Comparison of ENCODE assay signal across 11 cellular contexts in the genomic region with DNA sequence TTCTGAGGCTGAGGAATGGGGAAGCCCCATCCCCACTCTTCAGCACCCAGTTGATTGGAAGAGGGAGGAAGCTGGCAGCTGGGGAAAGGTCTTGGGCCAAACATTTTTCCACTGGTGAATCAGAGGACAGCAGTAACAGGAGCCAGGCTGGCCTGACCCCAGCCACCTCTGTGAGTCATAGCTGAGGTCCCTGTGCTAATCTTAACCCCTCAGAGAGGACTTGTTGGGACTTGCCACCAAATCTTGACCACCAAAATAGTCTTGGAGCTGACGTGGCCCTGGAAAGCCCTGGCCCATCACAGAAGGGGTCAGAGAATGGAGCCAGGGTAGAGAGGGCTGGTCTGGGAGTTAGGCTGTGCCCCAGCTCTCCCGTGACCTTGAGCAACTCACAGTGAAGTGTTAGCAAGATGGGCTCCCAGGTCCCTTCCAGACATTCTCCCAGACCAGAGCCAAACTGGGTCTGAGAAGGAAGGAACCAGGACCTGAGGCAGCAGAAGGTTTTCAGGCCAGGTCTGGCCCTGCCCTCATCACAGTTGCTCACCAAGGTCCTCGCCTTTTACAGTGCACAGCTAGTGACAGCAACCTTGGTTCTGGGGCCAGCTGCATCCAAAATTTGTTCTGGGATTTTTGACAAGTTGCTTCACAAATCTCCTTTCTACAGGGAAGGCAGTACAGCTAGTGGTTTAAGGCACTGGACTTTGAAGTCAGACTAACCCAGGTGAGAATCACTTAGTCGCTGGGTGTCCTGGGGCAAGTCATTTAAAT.
DNase-seq lines count a peak whose midpoint lies in the region; ATAC-seq and TF ChIP-seq lines count a peak whose summit lies in the region.
"Had no signal": no experiment of that assay in that cellular context is flagged by ENCODE, and none has a peak within 500 bp of the region (broad histone marks: within the 10 kb centered on the region; RNA-seq: fewer than 3 reads in every experiment).

No MANE protein-coding gene starts in this region.

- H3F3A ChIP-seq in PC-3 (ENCODE audit: low read length, unreplicated experiment) = no peaks in the 10 kb centered on the region

- H3K27ac ChIP-seq in PC-3 (ENCODE audit: low read length) (no peak overlapping the region), neuronal stem cell (replicated peaks; ENCODE audit: low read length) (no peak overlapping the region)

- in situ Hi-C loops in Caki2 (cut with HindIII; ENCODE audit: low pct_unique_long_range_greater_than_20kb, low sequenced_read_pairs) = no loop called here

- BruUV-seq in PC-3 (replicated peaks; lab: Mats Ljungman, UMichigan) = no TSS peak

- no peak overlapping the region for H3K14ac ChIP-seq in neuronal stem cell (ENCODE audit: low read length)

- no peak overlapping the region for H4K8ac ChIP-seq in neuronal stem cell (ENCODE audit: low read depth, low read length)

- H4K91ac ChIP-seq in neuronal stem cell (ENCODE audit: low read depth, low read length, poor library complexity) = no peak overlapping the region

- H3K36me3 ChIP-seq in PC-3 (ENCODE audit: low read depth, low read length) (no peaks in the 10 kb centered on the region), neuronal stem cell (replicated peaks in 1 of 2; ENCODE audit: control insufficient read depth in 2 of 2, insufficient read depth in 2 of 2, low read length in 2 of 2) (no peaks in the 10 kb centered on the region)

- ATAC-seq in PC-3 = no peak; the same call in 1 of the 2 replicates
- ATAC-seq: activated CD4-positive, CD25-positive, alpha-beta regulatory T cell treated with anti-CD3 and anti-CD28 coated beads, Interleukin-2, amount 50 U/mL, for 24 hours had no signal

- POLR2A ChIA-PET in PC-3 (lab: Charles Lee; ENCODE audit: unreplicated experiment) = no interaction called here

- no peak overlapping the region for H2BK5ac ChIP-seq in neuronal stem cell (ENCODE audit: low read length)

- H3K79me1 ChIP-seq in neuronal stem cell (ENCODE audit: low read depth, low read length) = no peaks in the 10 kb centered on the region

- H3K4me3 ChIP-seq in PC-3 (ENCODE audit: low read length) (no peak overlapping the region), neuronal stem cell (ENCODE audit: low read length in 2 of 2) (no peak overlapping the region)

- no peaks in the 10 kb centered on the region for H3K9me3 ChIP-seq in PC-3 (ENCODE audit: low read length)
- no peaks in the 10 kb centered on the region for H3K9me3 ChIP-seq in neuronal stem cell (replicated peaks in 1 of 2; ENCODE audit: control insufficient read depth in 2 of 2, insufficient read depth in 1 of 2, low read depth in 1 of 2, low read length in 2 of 2)

- no peaks in the 10 kb centered on the region for H3K9me2 ChIP-seq in PC-3 (replicated peaks; ENCODE audit: low read length)

- H2BK12ac ChIP-seq in neuronal stem cell (ENCODE audit: low read length) = no peak overlapping the region

- H3K79me2 ChIP-seq in PC-3 (ENCODE audit: low read length) = no peaks in the 10 kb centered on the region

- H3K27me3 ChIP-seq in PC-3 (ENCODE audit: low read length) = no peaks in the 10 kb centered on the region; the same call in 1 of the 2 replicates
- no peaks in the 10 kb centered on the region for H3K27me3 ChIP-seq in neuronal stem cell (ENCODE audit: control insufficient read depth in 3 of 3, insufficient read depth in 3 of 3, low read depth in 1 of 3, low read length in 3 of 3)

- H2BK120ac ChIP-seq in neuronal stem cell (ENCODE audit: low read depth, low read length) = no peak overlapping the region

- no CpG with 5 or more reads among the region's 4 CpGs for WGBS in neuronal stem cell (ENCODE audit: extremely low coverage in 2 of 2, insufficient read length in 2 of 2, insufficient replicate concordance in 1 of 2), 2 donors

- H3K4ac ChIP-seq in neuronal stem cell (ENCODE audit: low read length) = peak overlapping the region; percentile 13

- H3K4me1 ChIP-seq in PC-3 (ENCODE audit: insufficient read depth, low read length) (peaks cover 9% of the 10 kb centered on the region), neuronal stem cell (ENCODE audit: control insufficient read depth in 2 of 2, insufficient read depth in 1 of 2, low read depth in 1 of 2, low read length in 2 of 2) (no peaks in the 10 kb centered on the region)

- H2AFZ ChIP-seq in PC-3 (ENCODE audit: low read length) (no peak overlapping the region), neuronal stem cell (ENCODE audit: low read length) (no peak overlapping the region)

- H4K20me1 ChIP-seq in PC-3 (ENCODE audit: low read length) = no peaks in the 10 kb centered on the region

- H3K4me2 ChIP-seq in PC-3 (ENCODE audit: low read length) = no peak overlapping the region
- H3K4me2 ChIP-seq in neuronal stem cell (ENCODE audit: insufficient read depth, low read length, poor library complexity, severe bottlenecking) = no peak overlapping the region

- peak overlapping the region; percentile 54 for H3K18ac ChIP-seq in neuronal stem cell (ENCODE audit: low read length)

- intact Hi-C loops in PC-3 (cut with micrococcal nuclease) = no loop called here

- H3K23ac ChIP-seq in neuronal stem cell (ENCODE audit: low read depth, low read length, poor library complexity) = no peak overlapping the region

- no peak for TF ChIP-seq CTCF in PC-3 (conservative IDR thresholded peaks at IDR 0.05; ENCODE audit: low read depth, low read length)

- no peak overlapping the region for H2BK15ac ChIP-seq in neuronal stem cell (ENCODE audit: low read length)

- no peak overlapping the region for H2AK5ac ChIP-seq in neuronal stem cell (ENCODE audit: low read depth, low read length)

- DNase-seq in Caki2 (ENCODE audit: low read depth) = peak; percentile 70
- DNase-seq in PC-3 = peak; percentile 17
- peak; percentile 78 for DNase-seq in fibroblast of gingiva (ENCODE audit: low read depth)
- no peak for DNase-seq in neuronal stem cell (ENCODE audit: low spot score)
- DNase-seq in NK-92 treated with Interleukin-12 subunit alpha and Interleukin-12 subunit beta, amount 100 ng/mL, for 24 hours (lab: John Stamatoyannopoulos, UW) = no peak
- DNase-seq in SKM-1 treated with dmso at 0.1 percent for 144 hours (lab: John Stamatoyannopoulos, UW; ENCODE audit: unreplicated experiment) = no peak
- DNase-seq in superior temporal gyrus (ENCODE audit: extremely low spot score) = no peak
- DNase-seq in NCI-H526 treated with DMSO at 0.1 percent for 48 hours (lab: John Stamatoyannopoulos, UW) = no peak
- DNase-seq: caudate nucleus, DMS 273 treated with DMSO at 0.1 percent for 48 hours had no signal

- H3K9ac ChIP-seq in PC-3 (ENCODE audit: low read length) (no peak overlapping the region), neuronal stem cell (ENCODE audit: low read depth, low read length, poor library complexity) (no peak overlapping the region)

- CTCF ChIA-PET in PC-3 (lab: Charles Lee) = interaction anchor here (0.5 kb wide), 1 partner anchor 701 kb away, joined by 3 read pairs; no protein-coding TSS in a partner anchor

Comparison
In these comparisons a context has a peak if more than half of its experiments do, and no peak if none do; other contexts are left out.
1. DNase-seq: peak in Caki2 (single experiment), PC-3 (single experiment) and fibroblast of gingiva (single experiment); none in neuronal stem cell (single experiment), NK-92 treated with Interleukin-12 subunit alpha and Interleukin-12 subunit beta, amount 100 ng/mL, for 24 hours (single experiment), SKM-1 treated with dmso at 0.1 percent for 144 hours (single experiment), superior temporal gyrus (single experiment) and NCI-H526 treated with DMSO at 0.1 percent for 48 hours (single experiment).